12 cellular contexts compared by ENCODE assay signal in genomic region chr7:107103369-107103768, GRCh38. TPM values are rescaled to one million over a fixed set of nuclear protein-coding genes. Genes with fewer than 3 reads are reported as not detected.
DNase-seq lines count a peak whose midpoint lies in the region; ATAC-seq, FAIRE-seq and TF ChIP-seq lines count a peak whose summit lies in the region.
"Had no signal": no experiment of that assay in that cellular context is flagged by ENCODE, and none has a peak within 500 bp of the region (broad histone marks: within the 10 kb centered on the region; RNA-seq: fewer than 3 reads in every experiment).

No MANE protein-coding gene starts in this region.

- no peaks in the 10 kb centered on the region for H3K4me1 ChIP-seq in PC-9 (replicated peaks; ENCODE audit: insufficient read depth)
- H3K4me1 ChIP-seq: pancreas had no signal

- POLR2A ChIA-PET in PC-9 (lab: Charles Lee; ENCODE audit: unreplicated experiment): interaction anchor here (0.6 kb wide), 2 partner anchors 13 to 103 kb away, joined by 3 read pairs; no protein-coding TSS in a partner anchor

- no peak for FAIRE-seq in RCC 7860 (lab: Jason Lieb, UNC)
- FAIRE-seq: pancreas had no signal

- intact Hi-C loops in PC-9 (cut with micrococcal nuclease; ENCODE audit: unreplicated experiment): no loop called here

- H2AFZ ChIP-seq in PC-9: no peak overlapping the region

- ATAC-seq in central memory CD8-positive, alpha-beta T cell (replicated peaks; ENCODE audit: extremely low read depth, poor library complexity, severe bottlenecking): peak; percentile 87
- no peak for ATAC-seq in HG02870 (IDR thresholded peaks at IDR 0.05; ENCODE audit: unreplicated experiment)
- ATAC-seq in HG03108 (IDR thresholded peaks at IDR 0.05; ENCODE audit: unreplicated experiment): no peak

- no peaks in the 10 kb centered on the region for H3F3A ChIP-seq in PC-9 (ENCODE audit: insufficient read depth, low read depth)

- no peaks in the 10 kb centered on the region for H3K9me3 ChIP-seq in PC-9 (ENCODE audit: insufficient read depth, low read depth)
- H3K9me3 ChIP-seq: pancreas had no signal

- no peaks in the 10 kb centered on the region for H4K20me1 ChIP-seq in PC-9 (ENCODE audit: insufficient read depth)

- CTCF ChIA-PET in PC-9 (lab: Charles Lee): interaction anchor here (0.6 kb wide), 1 partner anchor 58 kb away, joined by 3 read pairs; no protein-coding TSS in a partner anchor

- peaks cover 5% of the 10 kb centered on the region for H3K4me1 Mint-ChIP-seq in central memory CD8-positive, alpha-beta T cell

- DNase-seq in DMS153 (lab: John Stamatoyannopoulos, UW): peak; percentile 62
- no peak for DNase-seq in DMS153 treated with DMSO at 0.1 percent for 48 hours (lab: John Stamatoyannopoulos, UW; ENCODE audit: unreplicated experiment)
- DNase-seq in PC-9: peak; percentile 71 to 76
- DNase-seq in central memory CD8-positive, alpha-beta T cell (ENCODE audit: low spot score in 2 of 2): no peak
- peak; percentile 61 for DNase-seq in renal cortical epithelial cell (ENCODE audit: low read depth)
- DNase-seq in RCC 7860 (ENCODE audit: low spot score): no peak
- DNase-seq: pancreas had no signal

- TF ChIP-seq CTCF in PC-9 (conservative IDR thresholded peaks at IDR 0.05): no peak

- H3K27me3 ChIP-seq in PC-9 (ENCODE audit: insufficient read depth, low read depth): no peaks in the 10 kb centered on the region
- H3K27me3 ChIP-seq: cardiac muscle cell, pancreas had no signal

- no peak overlapping the region for H3K27ac ChIP-seq in PC-9
- H3K27ac ChIP-seq: 22Rv1, cardiac muscle cell, HL-60, pancreas had no signal

- no peaks in the 10 kb centered on the region for H3K9me2 ChIP-seq in PC-9 (ENCODE audit: insufficient read depth)

- no peaks in the 10 kb centered on the region for H3K79me2 ChIP-seq in PC-9 (ENCODE audit: low read depth)

- H3K4me3 Mint-ChIP-seq in central memory CD8-positive, alpha-beta T cell: peak overlapping the region; percentile 21

- no peaks in the 10 kb centered on the region for H3K9me3 Mint-ChIP-seq in central memory CD8-positive, alpha-beta T cell

- no peak overlapping the region for H3K27ac Mint-ChIP-seq in central memory CD8-positive, alpha-beta T cell (ENCODE audit: low read depth)

- H3K36me3 Mint-ChIP-seq in central memory CD8-positive, alpha-beta T cell (ENCODE audit: insufficient read depth): peaks cover 3% of the 10 kb centered on the region

- H3K4me2 ChIP-seq in PC-9: no peak overlapping the region; the same call in 1 of the 2 replicates

- no TSS peak for BruUV-seq in PC-9 (replicated peaks; lab: Mats Ljungman, UMichigan)

- peaks cover 33% of the 10 kb centered on the region for H3K27me3 Mint-ChIP-seq in central memory CD8-positive, alpha-beta T cell

- no peaks in the 10 kb centered on the region for H3K36me3 ChIP-seq in PC-9 (ENCODE audit: low read depth)
- H3K36me3 ChIP-seq: cardiac muscle cell, pancreas had no signal

- no peak overlapping the region for H3K4me3 ChIP-seq in PC-9
- H3K4me3 ChIP-seq: cardiac muscle cell, pancreas had no signal

RNA-seq across cellular contexts. Expression of gene PRKAR2B, which starts 58.9 kb away (rescaled TPM):
- total RNA-seq in PC-9 (2021) (2.7 and 2.9 TPM in 2 replicates), renal cortical epithelial cell (0.80 and 0.87 TPM in 2 replicates)

Comparison
In these comparisons a context has a peak if more than half of its experiments do, and no peak if none do; other contexts are left out.
1. DNase-seq: peak in DMS153 (single experiment), PC-9 (2 of 2) and renal cortical epithelial cell (single experiment); none in DMS153 treated with DMSO at 0.1 percent for 48 hours (single experiment), central memory CD8-positive, alpha-beta T cell (0 of 2) and RCC 7860 (single experiment).